1 cellular context compared by ENCODE assay signal in genomic region chr2:232839680-232840079, GRCh38.
TF ChIP-seq lines count a peak whose summit lies in the region.

No MANE protein-coding gene starts in this region.

TF ChIP-seq in HepG2, 621 proteins besides CTCF, POLR2A, EP300 and RAD21 (continued from another document):
- TF ChIP-seq ATF1 (CRISPR knock-in tag; IDR thresholded peaks at IDR 0.05) (0 out of 2 replicates have a peak, but pooled peaks have one; percentile 14), HIC2 (CRISPR knock-in tag; IDR thresholded peaks at IDR 0.05; ENCODE audit: low read depth) (no peak), RXRB (CRISPR knock-in tag; IDR thresholded peaks at IDR 0.05; ENCODE audit: borderline replicate concordance) (no peak)
